In genomic region chr11:85787809-85788805, GRCh38 we compare ENCODE assay signal across 11 cellular contexts. TPM values are rescaled to one million over a fixed set of nuclear protein-coding genes. Genes with fewer than 3 reads are reported as not detected.
A peak's percentile ranks its signal among the peaks of the same experiment; 100 is the strongest.
DNase-seq lines count a peak whose midpoint lies in the region; ATAC-seq and TF ChIP-seq lines count a peak whose summit lies in the region.
"Had no signal": no experiment of that assay in that cellular context is flagged by ENCODE, and none has a peak within 500 bp of the region (broad histone marks: within the 10 kb centered on the region; RNA-seq: fewer than 3 reads in every experiment).

No MANE protein-coding gene starts in this region.

- no TSS peak for BruUV-seq in mammary epithelial cell (replicated peaks; lab: Mats Ljungman, UMichigan)
- BruUV-seq in MCF 10A (replicated peaks; lab: Mats Ljungman, UMichigan): no TSS peak

- peak; percentile 38 for DNase-seq in mammary epithelial cell
- no peak for DNase-seq in MCF 10A (ENCODE audit: unreplicated experiment)
- DNase-seq in SJCRH30: peak; percentile 71 to 86
- peak; percentile 62 for DNase-seq in kidney epithelial cell (ENCODE audit: low read depth)
- no peak for DNase-seq in NCI-H774 (lab: John Stamatoyannopoulos, UW)
- DNase-seq in OCI-M2 (lab: John Stamatoyannopoulos, UW; ENCODE audit: unreplicated experiment): no peak
- DNase-seq: NCI-H2081 had no signal

- dilution Hi-C loops in mammary epithelial cell (cut with HindIII; ENCODE audit: low sequenced_read_pairs): no loop called here

- no peaks in the 10 kb centered on the region for H3K9me3 ChIP-seq in mammary epithelial cell (replicated peaks; ENCODE audit: insufficient read depth, low read length)
- H3K9me3 ChIP-seq in SJCRH30 (replicated peaks): peaks cover 4% of the 10 kb centered on the region; the same call in 1 of the 2 replicates
- H3K9me3 ChIP-seq: Peyer's patch had no signal

- POLR2A ChIA-PET in MCF 10A (lab: Yijun Ruan, JAX): interaction anchor here (0.9 to 1.2 kb wide), 2 partner anchors 8 to 26 kb away, joined by 3 read pairs; no protein-coding TSS in a partner anchor

- in situ Hi-C loops in mammary epithelial cell (cut with MboI; ENCODE audit: low sequenced_read_pairs in 2 of 2): no loop called here

- no peaks in the 10 kb centered on the region for H4K20me1 ChIP-seq in mammary epithelial cell (ENCODE audit: insufficient read depth, low read length)

- H3K27ac ChIP-seq in mammary epithelial cell (ENCODE audit: insufficient read depth, low read depth, low read length) (no peak overlapping the region), SJCRH30 (peak overlapping the region; percentile 41)

- no peaks in the 10 kb centered on the region for H3K9me3 Mint-ChIP-seq in MCF 10A (ENCODE audit: unreplicated experiment)

- TF ChIP-seq CTCF in mammary epithelial cell (conservative IDR thresholded peaks at IDR 0.05 in 1 of 2, IDR thresholded peaks at IDR 0.05 in 1 of 2; ENCODE audit: extremely low read depth in 1 of 2, insufficient read depth in 1 of 2, low read depth in 1 of 2, low read length in 2 of 2): no peak
- no peak for TF ChIP-seq CTCF in MCF 10A (IDR thresholded peaks at IDR 0.05; ENCODE audit: unreplicated experiment)
- TF ChIP-seq CTCF in kidney epithelial cell (IDR thresholded peaks at IDR 0.05; ENCODE audit: insufficient read depth, low read length, poor library complexity, severe bottlenecking): no peak

- H3K27me3 ChIP-seq in mammary epithelial cell (ENCODE audit: insufficient read depth, low read length) (no peaks in the 10 kb centered on the region), SJCRH30 (no peaks in the 10 kb centered on the region), kidney epithelial cell (ENCODE audit: control insufficient read depth, insufficient read depth, low read length) (no peaks in the 10 kb centered on the region)
- H3K27me3 ChIP-seq: Peyer's patch had no signal

- peaks cover 10% of the 10 kb centered on the region for H3K4me1 Mint-ChIP-seq in MCF 10A (ENCODE audit: insufficient read depth, unreplicated experiment)

- no peaks in the 10 kb centered on the region for H3K27me3 Mint-ChIP-seq in MCF 10A (ENCODE audit: insufficient read depth, unreplicated experiment)
- H3K27me3 Mint-ChIP-seq: activated naive CD8-positive, alpha-beta T cell had no signal

- H2AFZ ChIP-seq in mammary epithelial cell (ENCODE audit: low read depth, low read length): no peak overlapping the region

- H3K4me3 ChIP-seq in mammary epithelial cell (replicated peaks in 1 of 3; ENCODE audit: insufficient read depth in 1 of 3, low read depth in 2 of 3, low read length in 3 of 3) (no peak overlapping the region), SJCRH30 (no peak overlapping the region), kidney epithelial cell (ENCODE audit: low read depth, low read length) (no peak overlapping the region)
- H3K4me3 ChIP-seq: Peyer's patch had no signal

- H3K79me2 ChIP-seq in mammary epithelial cell (ENCODE audit: insufficient read depth, low read length): no peaks in the 10 kb centered on the region

- H3K36me3 ChIP-seq in mammary epithelial cell (ENCODE audit: insufficient read depth, low read length) (no peaks in the 10 kb centered on the region), SJCRH30 (no peaks in the 10 kb centered on the region), kidney epithelial cell (ENCODE audit: control insufficient read depth, insufficient read depth, low read length) (no peaks in the 10 kb centered on the region)
- H3K36me3 ChIP-seq: Peyer's patch had no signal

- ATAC-seq in GM19467 (IDR thresholded peaks at IDR 0.05; ENCODE audit: unreplicated experiment) (no peak), HG02571 (IDR thresholded peaks at IDR 0.05; ENCODE audit: unreplicated experiment) (no peak)

- no peaks in the 10 kb centered on the region for H3K36me3 Mint-ChIP-seq in MCF 10A (ENCODE audit: insufficient read depth, unreplicated experiment)

- no peak overlapping the region for H3K27ac Mint-ChIP-seq in MCF 10A (ENCODE audit: low read depth, unreplicated experiment)
- H3K27ac Mint-ChIP-seq: activated naive CD8-positive, alpha-beta T cell had no signal

- CTCF ChIA-PET in mammary epithelial cell (lab: Charles Lee; ENCODE audit: low non-redundant PET): interaction anchor here (0.8 kb wide), 1 partner anchor 34 kb away, joined by 3 read pairs; no protein-coding TSS in a partner anchor
- CTCF ChIA-PET in MCF 10A (lab: Yijun Ruan, JAX): interaction anchor here (0.7 to 0.9 kb wide), 2 partner anchors 96 to 631 kb away, joined by 3 read pairs; no protein-coding TSS in a partner anchor

- intact Hi-C loops in mammary epithelial cell (cut with micrococcal nuclease) (no loop called here), MCF 10A (cut with micrococcal nuclease) (no loop called here)

- no peak overlapping the region for H3K4me2 ChIP-seq in mammary epithelial cell (ENCODE audit: insufficient read depth, low read depth, low read length)

- H3K4me3 Mint-ChIP-seq in MCF 10A (ENCODE audit: unreplicated experiment): no peak overlapping the region
- H3K4me3 Mint-ChIP-seq: activated naive CD8-positive, alpha-beta T cell had no signal

- H3K9ac ChIP-seq in mammary epithelial cell (ENCODE audit: insufficient read depth, low read length): no peak overlapping the region

- H3K4me1 ChIP-seq in mammary epithelial cell (ENCODE audit: insufficient read depth, low read length) (no peaks in the 10 kb centered on the region), SJCRH30 (peaks cover 31% of the 10 kb centered on the region)

- 80% methylated on average over 3 of the region's 3 CpGs for WGBS in mammary epithelial cell (ENCODE audit: low coverage, missing lambda C conversion rate)

RNA-seq across cellular contexts. Expression of gene SYTL2, which starts 22.8 kb away (rescaled TPM):
- total RNA-seq in mammary epithelial cell (10 to 100 TPM in 1 of 2 donors, 1 to 10 TPM in 1; 6.2 to 11.5 TPM), MCF 10A (2022) (2.1 and 2.7 TPM in 2 replicates), kidney epithelial cell (7.5 and 10.5 TPM in 2 replicates)
- polyA plus RNA-seq in mammary epithelial cell: 3.8 TPM
- polyA minus RNA-seq in mammary epithelial cell: 2.8 TPM
- total RNA-seq in SJCRH30 (2014; rRNA removed; shearing (Covaris generic)): 122 and 137 TPM in 2 replicates

Comparison
In these comparisons a context has a peak if more than half of its experiments do, and no peak if none do; other contexts are left out.
1. DNase-seq: peak in mammary epithelial cell (single experiment), SJCRH30 (2 of 2) and kidney epithelial cell (single experiment); none in MCF 10A (single experiment), NCI-H774 (single experiment) and OCI-M2 (single experiment).